In genomic region chr15:76787273-76787672, GRCh38 we compare ENCODE assay signal across 39 cellular contexts.
"Had no signal": no experiment of that assay in that cellular context is flagged by ENCODE, and none has a peak within 500 bp of the region (broad histone marks: within the 10 kb centered on the region; RNA-seq: fewer than 3 reads in every experiment).

No MANE protein-coding gene starts in this region.

- H3K4me1 Mint-ChIP-seq: activated CD4-positive, alpha-beta memory T cell treated with anti-CD3 and anti-CD28 coated beads, Interleukin-2, amount 10 ng/mL, durations not matched to agents 7 days and 5 days; activated CD4-positive, alpha-beta T cell treated with anti-CD3 and anti-CD28 coated beads for 36 hours; activated CD4-positive, alpha-beta T cell treated with anti-CD3 and anti-CD28 coated beads, Interleukin-2, amount 10 ng/mL, durations not matched to agents 7 days and 5 days; activated CD8-positive, alpha-beta memory T cell treated with anti-CD3 and anti-CD28 coated beads, Interleukin-2, amount 10 ng/mL, durations not matched to agents 7 days and 5 days; activated naive CD8-positive, alpha-beta T cell treated with anti-CD3 and anti-CD28 coated beads for 36 hours; activated T-helper 17 cell treated with anti-CD3 and anti-CD28 coated beads, Interleukin-2, amount 50 U/mL, for 72 hours had no signal

- ATAC-seq: activated CD4-positive, alpha-beta T cell treated with anti-CD3 and anti-CD28 coated beads for 36 hours; activated CD4-positive, CD25-positive, alpha-beta regulatory T cell treated with anti-CD3 and anti-CD28 coated beads, Interleukin-2, amount 50 U/mL, for 24 hours; activated CD8-positive, alpha-beta memory T cell treated with anti-CD3 and anti-CD28 coated beads, Interleukin-2, amount 10 ng/mL, durations not matched to agents 7 days and 5 days; activated CD8-positive, alpha-beta T cell treated with anti-CD3 and anti-CD28 coated beads, Interleukin-2, amount 10 ng/mL, durations not matched to agents 7 days and 5 days; activated naive CD4-positive, alpha-beta T cell treated with anti-CD3 and anti-CD28 coated beads, Interleukin-2, amount 50 U/mL, for 72 hours; activated T-cell treated with anti-CD3 and anti-CD28 coated beads, Interleukin-2, amount 50 U/mL, for 4 hours; activated T-cell treated with anti-CD3 and anti-CD28 coated beads, Interleukin-2, amount 50 U/mL, for 72 hours; activated T-helper 17 cell treated with anti-CD3 and anti-CD28 coated beads, Interleukin-2, amount 50 U/mL, for 72 hours; body of pancreas had no signal

- H3K27ac Mint-ChIP-seq: activated CD4-positive, alpha-beta memory T cell treated with anti-CD3 and anti-CD28 coated beads, Interleukin-2, amount 10 ng/mL, durations not matched to agents 7 days and 5 days; activated CD4-positive, alpha-beta T cell treated with anti-CD3 and anti-CD28 coated beads for 36 hours; activated CD4-positive, alpha-beta T cell treated with anti-CD3 and anti-CD28 coated beads, Interleukin-2, amount 10 ng/mL, durations not matched to agents 7 days and 5 days; activated CD8-positive, alpha-beta memory T cell treated with anti-CD3 and anti-CD28 coated beads, Interleukin-2, amount 10 ng/mL, durations not matched to agents 7 days and 5 days; activated CD8-positive, alpha-beta T cell treated with anti-CD3 and anti-CD28 coated beads, Interleukin-2, amount 10 ng/mL, durations not matched to agents 7 days and 5 days; activated naive CD4-positive, alpha-beta T cell treated with anti-CD3 and anti-CD28 coated beads for 36 hours; activated naive CD4-positive, alpha-beta T cell treated with anti-CD3 and anti-CD28 coated beads, Interleukin-2, amount 50 U/mL, for 72 hours; activated naive CD8-positive, alpha-beta T cell treated with anti-CD3 and anti-CD28 coated beads for 36 hours; activated T-cell treated with anti-CD3 and anti-CD28 coated beads, Interleukin-2, amount 50 U/mL, for 72 hours; activated T-helper 1 cell treated with anti-CD3 and anti-CD28 coated beads, Interleukin-12 subunit alpha, Interleukin-12 subunit beta, Interleukin-2, Interleukin-4 antibody, amounts not matched to agents 30 ng/mL and 10 ng/mL and 1 ng/mL, durations not matched to agents 14 hours and 24 hours and 36 hours; activated T-helper 17 cell treated with anti-CD3 and anti-CD28 coated beads, Interleukin-2, amount 50 U/mL, for 72 hours; T-helper 1 cell treated with Interleukin-12 subunit alpha and Interleukin-12 subunit beta and Interleukin-4 antibody, amounts not matched to agents 30 μg/mL and 1 μg/mL, for 36 hours; T-helper 2 cell treated with Interferon-gamma antibody and Interleukin-4, amounts not matched to agents 5 μg/mL and 100 μg/mL, for 36 hours had no signal

- H3K27me3 ChIP-seq: adrenal gland, body of pancreas, brain microvascular endothelial cell, breast epithelium had no signal

- H3K36me3 ChIP-seq: adrenal gland, brain microvascular endothelial cell had no signal

- H3K4me3 ChIP-seq: adrenal gland, body of pancreas, breast epithelium had no signal

- H3K4me1 ChIP-seq: adrenal gland, body of pancreas, breast epithelium had no signal

- H3K9me3 Mint-ChIP-seq: central memory CD8-positive, alpha-beta T cell had no signal

- FAIRE-seq: astrocyte, TTC549 had no signal

- H3K27ac ChIP-seq: adrenal gland, body of pancreas, brain microvascular endothelial cell, breast epithelium, VCaP had no signal

- H3K4me3 Mint-ChIP-seq: activated CD4-positive, alpha-beta memory T cell treated with anti-CD3 and anti-CD28 coated beads, Interleukin-2, amount 10 ng/mL, durations not matched to agents 7 days and 5 days; activated CD4-positive, alpha-beta T cell treated with anti-CD3 and anti-CD28 coated beads for 36 hours; activated CD4-positive, alpha-beta T cell treated with anti-CD3 and anti-CD28 coated beads, Interleukin-2, amount 10 ng/mL, durations not matched to agents 7 days and 5 days; activated CD8-positive, alpha-beta memory T cell treated with anti-CD3 and anti-CD28 coated beads, Interleukin-2, amount 10 ng/mL, durations not matched to agents 7 days and 5 days; activated CD8-positive, alpha-beta T cell treated with anti-CD3 and anti-CD28 coated beads, Interleukin-2, amount 10 ng/mL, durations not matched to agents 7 days and 5 days; activated naive CD4-positive, alpha-beta T cell treated with anti-CD3 and anti-CD28 coated beads for 36 hours; activated naive CD8-positive, alpha-beta T cell treated with anti-CD3 and anti-CD28 coated beads for 36 hours; activated T-cell treated with anti-CD3 and anti-CD28 coated beads, Interleukin-2, amount 50 U/mL, for 4 hours; activated T-cell treated with anti-CD3 and anti-CD28 coated beads, Interleukin-2, amount 50 U/mL, for 72 hours; activated T-helper 1 cell treated with anti-CD3 and anti-CD28 coated beads, Interleukin-12 subunit alpha, Interleukin-12 subunit beta, Interleukin-2, Interleukin-4 antibody, amounts not matched to agents 30 ng/mL and 10 ng/mL and 1 ng/mL, durations not matched to agents 14 hours and 24 hours and 36 hours; activated T-helper 17 cell treated with anti-CD3 and anti-CD28 coated beads, Interleukin-2, amount 50 U/mL, for 72 hours; central memory CD8-positive, alpha-beta T cell; T-helper 1 cell treated with Interleukin-12 subunit alpha and Interleukin-12 subunit beta and Interleukin-4 antibody, amounts not matched to agents 30 μg/mL and 1 μg/mL, for 36 hours; T-helper 2 cell treated with Interferon-gamma antibody and Interleukin-4, amounts not matched to agents 5 μg/mL and 100 μg/mL, for 36 hours had no signal

- DNase-seq: activated CD4-positive, alpha-beta memory T cell treated with anti-CD3 and anti-CD28 coated beads, Interleukin-2, amount 10 ng/mL, durations not matched to agents 7 days and 5 days; activated CD4-positive, alpha-beta T cell treated with anti-CD3 and anti-CD28 coated beads for 1 hour; activated CD4-positive, alpha-beta T cell treated with anti-CD3 and anti-CD28 coated beads for 36 hours; activated CD4-positive, alpha-beta T cell treated with anti-CD3 and anti-CD28 coated beads for 48 hours; activated CD4-positive, alpha-beta T cell treated with anti-CD3 and anti-CD28 coated beads, Interleukin-2, amount 10 ng/mL, durations not matched to agents 7 days and 5 days; activated CD4-positive, alpha-beta T cell treated with anti-CD3 and anti-CD28 coated beads, Interleukin-2, amount 50 U/mL, for 48 hours; activated CD4-positive, CD25-positive, alpha-beta regulatory T cell; activated CD8-positive, alpha-beta memory T cell treated with anti-CD3 and anti-CD28 coated beads for 24 hours; activated CD8-positive, alpha-beta memory T cell treated with anti-CD3 and anti-CD28 coated beads, Interleukin-2, amount 10 ng/mL, durations not matched to agents 7 days and 5 days; activated CD8-positive, alpha-beta memory T cell treated with anti-CD3 and anti-CD28 coated beads, Interleukin-2, amount 50 U/mL, for 48 hours; activated CD8-positive, alpha-beta T cell treated with anti-CD3 and anti-CD28 coated beads, Interleukin-2, amount 10 ng/mL, durations not matched to agents 7 days and 5 days; activated effector memory CD4-positive, alpha-beta T cell treated with anti-CD3 and anti-CD28 coated beads, Interleukin-2, amount 50 U/mL, for 16 hours; activated gamma-delta T cell treated with Interleukin-2 at 50 U/mL for 16 hours; activated naive CD4-positive, alpha-beta T cell; activated naive CD4-positive, alpha-beta T cell treated with anti-CD3 and anti-CD28 coated beads for 36 hours; activated naive CD4-positive, alpha-beta T cell treated with anti-CD3 and anti-CD28 coated beads, Interleukin-2, amount 50 U/mL, for 16 hours; activated naive CD8-positive, alpha-beta T cell treated with anti-CD3 and anti-CD28 coated beads for 36 hours; activated T-cell treated with anti-CD3 and anti-CD28 coated beads, Interleukin-2, amount 50 U/mL, for 4 hours; activated T-cell treated with anti-CD3 and anti-CD28 coated beads, Interleukin-2, amount 50 U/mL, for 72 hours; adrenal gland; amniotic stem cell; aorta; body of pancreas; brain microvascular endothelial cell; cerebellar nuclear complex; T-helper 1 cell; T-helper 2 cell; T-helper 9 cell had no signal

- H3K9me3 ChIP-seq: adrenal gland, body of pancreas had no signal

- H3K27me3 Mint-ChIP-seq: activated CD4-positive, alpha-beta memory T cell treated with anti-CD3 and anti-CD28 coated beads, Interleukin-2, amount 10 ng/mL, durations not matched to agents 7 days and 5 days; activated CD4-positive, alpha-beta T cell treated with anti-CD3 and anti-CD28 coated beads for 36 hours; activated CD4-positive, alpha-beta T cell treated with anti-CD3 and anti-CD28 coated beads, Interleukin-2, amount 10 ng/mL, durations not matched to agents 7 days and 5 days; activated CD8-positive, alpha-beta memory T cell treated with anti-CD3 and anti-CD28 coated beads, Interleukin-2, amount 10 ng/mL, durations not matched to agents 7 days and 5 days; activated naive CD8-positive, alpha-beta T cell treated with anti-CD3 and anti-CD28 coated beads for 36 hours; activated T-helper 17 cell treated with anti-CD3 and anti-CD28 coated beads, Interleukin-2, amount 50 U/mL, for 72 hours; central memory CD8-positive, alpha-beta T cell had no signal
